ENCODE assay signal across 10 cellular contexts in genomic region chr2:98654702-98655488, GRCh38. TPM values are rescaled to one million over a fixed set of nuclear protein-coding genes. Genes with fewer than 3 reads are reported as not detected.
DNase-seq lines count a peak whose midpoint lies in the region; ATAC-seq, FAIRE-seq and TF ChIP-seq lines count a peak whose summit lies in the region.
"Had no signal": no experiment of that assay in that cellular context is flagged by ENCODE, and none has a peak within 500 bp of the region (broad histone marks: within the 10 kb centered on the region; RNA-seq: fewer than 3 reads in every experiment).

No MANE protein-coding gene starts in this region.

- CTCF ChIA-PET in CD8-positive, alpha-beta T cell (lab: Charles Lee) = interaction anchor here (0.8 to 3.0 kb wide), 2 partner anchors 76 to 182 kb away, joined by 3 to 15 read pairs; partner anchors contain the start of gene MGAT4A
- CTCF ChIA-PET in endothelial cell of umbilical vein (lab: Charles Lee) = no interaction called here

- dilution Hi-C loops in endothelial cell of umbilical vein (cut with MboI; ENCODE audit: extremely low pct_ligation_motif_present, low sequenced_read_pairs) = no loop called here

- H3K4me2 ChIP-seq in BLaER1 = peak overlapping the region; percentile 7
- H3K4me2 ChIP-seq in endothelial cell of umbilical vein (ENCODE audit: insufficient read depth, low read length) = no peak overlapping the region

- H4K20me1 ChIP-seq in BLaER1 = no peaks in the 10 kb centered on the region
- H4K20me1 ChIP-seq in endothelial cell of umbilical vein (replicated peaks; ENCODE audit: control insufficient read depth, extremely low read depth, insufficient read depth, low read length) = no peaks in the 10 kb centered on the region

- no peak overlapping the region for H2AFZ ChIP-seq in endothelial cell of umbilical vein (ENCODE audit: low read depth, low read length)

- H3K4me1 ChIP-seq in BLaER1 = peaks cover 14% of the 10 kb centered on the region
- H3K4me1 ChIP-seq in CD8-positive, alpha-beta T cell (ENCODE audit: insufficient read depth, low read length) = peaks cover 92% of the 10 kb centered on the region
- no peaks in the 10 kb centered on the region for H3K4me1 ChIP-seq in endothelial cell of umbilical vein (ENCODE audit: control insufficient read depth, extremely low read depth, insufficient read depth, low read length)
- H3K4me1 ChIP-seq: thyroid gland had no signal

- H3K36me3 ChIP-seq in BLaER1 (no peaks in the 10 kb centered on the region), endothelial cell of umbilical vein (ENCODE audit: control insufficient read depth in 2 of 2, extremely low read depth in 1 of 2, insufficient read depth in 2 of 2, low read length in 2 of 2) (no peaks in the 10 kb centered on the region)
- peaks cover 6% of the 10 kb centered on the region for H3K36me3 ChIP-seq in CD8-positive, alpha-beta T cell (ENCODE audit: insufficient read depth, low read length)
- H3K36me3 ChIP-seq: thyroid gland had no signal

- peak in 3 of 7 experiments; percentile 43 to 75 (median 58) for DNase-seq in CD8-positive, alpha-beta T cell
- no peak for DNase-seq in T-helper 17 cell
- DNase-seq in endothelial cell of umbilical vein (ENCODE audit: low read depth, low spot score) = peak; percentile 62
- DNase-seq in omental fat pad (ENCODE audit: low spot score) = no peak
- DNase-seq in hippocampal formation (lab: John Stamatoyannopoulos, UW) = no peak
- DNase-seq in DMS79 (lab: John Stamatoyannopoulos, UW) = no peak
- DNase-seq: cerebellar nuclear complex, thyroid gland had no signal

- TF ChIP-seq CTCF in CD8-positive, alpha-beta T cell (IDR thresholded peaks at IDR 0.05) = no peak
- TF ChIP-seq CTCF in endothelial cell of umbilical vein (IDR thresholded peaks at IDR 0.05; ENCODE audit: extremely low read depth in 1 of 2, insufficient read depth in 1 of 2, low read depth in 1 of 2, low read length in 2 of 2) = no peak
- no peak for TF ChIP-seq CTCF in omental fat pad (IDR thresholded peaks at IDR 0.05)

- H3K27ac ChIP-seq in BLaER1 (no peak overlapping the region), endothelial cell of umbilical vein (ENCODE audit: insufficient read depth, low read depth, low read length) (no peak overlapping the region)
- peak overlapping the region; percentile 77 for H3K27ac ChIP-seq in CD8-positive, alpha-beta T cell (ENCODE audit: low read depth, low read length)

- H3K27me3 ChIP-seq in BLaER1 (no peaks in the 10 kb centered on the region), endothelial cell of umbilical vein (ENCODE audit: control insufficient read depth in 2 of 2, insufficient read depth in 2 of 2, low read length in 2 of 2) (no peaks in the 10 kb centered on the region)
- H3K27me3 ChIP-seq in CD8-positive, alpha-beta T cell (ENCODE audit: insufficient read depth, low read length) = no peaks in the 10 kb centered on the region
- H3K27me3 ChIP-seq: thyroid gland had no signal

- peaks cover 84% of the 10 kb centered on the region for H3K4me1 Mint-ChIP-seq in CD8-positive, alpha-beta T cell (ENCODE audit: low read depth)
- H3K4me1 Mint-ChIP-seq in T-helper 17 cell = peaks cover 65% of the 10 kb centered on the region

- intact Hi-C loops in CD8-positive, alpha-beta T cell (cut with DNase I, micrococcal nuclease) = loop anchor here (1.0 to 10.0 kb wide), 5 partner anchors 8 to 502 kb away; no protein-coding TSS in a partner anchor
- intact Hi-C loops in endothelial cell of umbilical vein (cut with micrococcal nuclease) = loop anchor here (5.0 kb wide), 1 partner anchor 47 kb away; no protein-coding TSS in a partner anchor

- peaks cover 73% of the 10 kb centered on the region for H3K36me3 Mint-ChIP-seq in CD8-positive, alpha-beta T cell
- H3K36me3 Mint-ChIP-seq in T-helper 17 cell (ENCODE audit: low read depth) = peaks cover 19% of the 10 kb centered on the region

- H3K9me3 ChIP-seq in BLaER1 = no peaks in the 10 kb centered on the region
- no peaks in the 10 kb centered on the region for H3K9me3 ChIP-seq in CD8-positive, alpha-beta T cell (ENCODE audit: low read length)
- H3K9me3 ChIP-seq in T-helper 17 cell (ENCODE audit: control insufficient read depth, low read length, poor library complexity, severe bottlenecking) = no peaks in the 10 kb centered on the region
- no peaks in the 10 kb centered on the region for H3K9me3 ChIP-seq in endothelial cell of umbilical vein (replicated peaks; ENCODE audit: control insufficient read depth, insufficient read depth, low read length)
- H3K9me3 ChIP-seq: thyroid gland had no signal

- H3K27me3 Mint-ChIP-seq in CD8-positive, alpha-beta T cell (ENCODE audit: low read depth) = no peaks in the 10 kb centered on the region
- no peaks in the 10 kb centered on the region for H3K27me3 Mint-ChIP-seq in T-helper 17 cell

- peak overlapping the region; percentile 69 for H3K4me3 Mint-ChIP-seq in CD8-positive, alpha-beta T cell
- H3K4me3 Mint-ChIP-seq in T-helper 17 cell = peak overlapping the region; percentile 79

- peaks cover 2% of the 10 kb centered on the region for H3K9me1 ChIP-seq in endothelial cell of umbilical vein (replicated peaks; ENCODE audit: control insufficient read depth, extremely low read depth, insufficient read depth, low read length)

- H3K4me3 ChIP-seq in BLaER1 = no peak overlapping the region
- H3K4me3 ChIP-seq in CD8-positive, alpha-beta T cell (ENCODE audit: low read depth, low read length) = no peak overlapping the region
- H3K4me3 ChIP-seq in endothelial cell of umbilical vein (replicated peaks in 1 of 3; ENCODE audit: insufficient read depth in 1 of 3, low read depth in 1 of 3, low read length in 3 of 3) = no peak overlapping the region
- H3K4me3 ChIP-seq: thyroid gland had no signal

- peaks cover 14% of the 10 kb centered on the region for H3K79me2 ChIP-seq in endothelial cell of umbilical vein (ENCODE audit: control insufficient read depth, insufficient read depth, low read length)

- FAIRE-seq in endothelial cell of umbilical vein (lab: Jason Lieb, UNC) = no peak

- no peak overlapping the region for H3K9ac ChIP-seq in BLaER1
- no peak overlapping the region for H3K9ac ChIP-seq in endothelial cell of umbilical vein (replicated peaks; ENCODE audit: extremely low read depth, insufficient read depth, low read length)

- H3K27ac Mint-ChIP-seq in CD8-positive, alpha-beta T cell = peak overlapping the region; percentile 99
- peak overlapping the region; percentile 94 for H3K27ac Mint-ChIP-seq in T-helper 17 cell

- ATAC-seq in CD8-positive, alpha-beta T cell = peak; percentile 51
- peak; percentile 58 for ATAC-seq in T-helper 17 cell
- no peak for ATAC-seq in omental fat pad (ENCODE audit: low FRiP score)
- ATAC-seq in HG02623 (IDR thresholded peaks at IDR 0.05; ENCODE audit: unreplicated experiment) = no peak

- POLR2A ChIA-PET in CD8-positive, alpha-beta T cell (lab: Charles Lee) = interaction anchor here (0.6 to 2.9 kb wide), 3 partner anchors 53 to 115 kb away, joined by 3 to 26 read pairs (median 3); no protein-coding TSS in a partner anchor
- POLR2A ChIA-PET in endothelial cell of umbilical vein (lab: Charles Lee) = no interaction called here

- TF ChIP-seq POLR2A in endothelial cell of umbilical vein (IDR thresholded peaks at IDR 0.05; ENCODE audit: low read depth, low read length) = no peak

- H3K9me3 Mint-ChIP-seq in CD8-positive, alpha-beta T cell = peaks cover 5% of the 10 kb centered on the region

- BruUV-seq in endothelial cell of umbilical vein (replicated peaks; lab: Mats Ljungman, UMichigan) = no TSS peak

TF ChIP-seq in endothelial cell of umbilical vein, 7 proteins besides CTCF, POLR2A, EP300 and RAD21:
- TF ChIP-seq JUN (IDR thresholded peaks at IDR 0.05; ENCODE audit: borderline replicate concordance, insufficient read depth, insufficient read length, low read depth) (no peak), POLR2AphosphoS5 (IDR thresholded peaks at IDR 0.05; ENCODE audit: insufficient read depth, low read depth, low read length) (no peak), EZH2 (IDR thresholded peaks at IDR 0.05; ENCODE audit: borderline replicate concordance, low read depth, low read length, severe bottlenecking) (no peak), MYC (IDR thresholded peaks at IDR 0.05; ENCODE audit: low read depth, low read length) (no peak), FOS (IDR thresholded peaks at IDR 0.05; ENCODE audit: borderline replicate concordance, insufficient read depth, low read length) (no peak), GATA2 (IDR thresholded peaks at IDR 0.05; ENCODE audit: insufficient read depth, insufficient read length, low read depth, low read length) (no peak), MAX (IDR thresholded peaks at IDR 0.05; ENCODE audit: insufficient read depth, insufficient read length) (no peak)
TF ChIP-seq in endothelial cell of umbilical vein: peak in this region for 0.

RNA-seq across cellular contexts. Expression of gene UNC50, which starts 46.5 kb away (rescaled TPM):
- total RNA-seq in CD8-positive, alpha-beta T cell = 10 to 100 TPM; 12.5 to 14.4 TPM
- total RNA-seq in T-helper 17 cell (10 to 100 TPM; 12.0 to 14.8 TPM), endothelial cell of umbilical vein (33.5 and 35.3 TPM in 2 replicates), omental fat pad (10 to 100 TPM; 32.9 to 56.4 (median 49.7) TPM)
- 42.9 and 56.6 TPM in 2 replicates for polyA plus RNA-seq in endothelial cell of umbilical vein
- polyA plus RNA-seq in endothelial cell of umbilical vein (2011; cell fraction: cytosol; rRNA removed) = 35.6 and 36.6 TPM in 2 replicates
- 38.0 and 49.6 TPM in 2 replicates for polyA plus RNA-seq in endothelial cell of umbilical vein (2011; cell fraction: nucleus; rRNA removed)
- 43.2 and 49.8 TPM in 2 replicates for polyA plus RNA-seq in endothelial cell of umbilical vein (2012)
- polyA minus RNA-seq in endothelial cell of umbilical vein = 13.2 and 19.6 TPM in 2 replicates
- 17.3 TPM for polyA minus RNA-seq in endothelial cell of umbilical vein (2011; cell fraction: cytosol; rRNA and poly(A)+ RNA removed)
- 10.3 and 15.2 TPM in 2 replicates for polyA minus RNA-seq in endothelial cell of umbilical vein (2011; cell fraction: nucleus; rRNA and poly(A)+ RNA removed)

RNA-seq across cellular contexts. Expression of gene COA5, which starts 46.6 kb away (rescaled TPM):
- 10 to 100 TPM; 19.7 to 24.1 TPM for total RNA-seq in CD8-positive, alpha-beta T cell
- total RNA-seq in T-helper 17 cell (10 to 100 TPM; 20.0 to 20.7 TPM), endothelial cell of umbilical vein (17.7 and 18.2 TPM in 2 replicates), omental fat pad (10 to 100 TPM; 17.6 to 40.0 (median 21.6) TPM)
- polyA plus RNA-seq in endothelial cell of umbilical vein = 10.3 and 16.5 TPM in 2 replicates
- polyA plus RNA-seq in endothelial cell of umbilical vein (2011; cell fraction: cytosol; rRNA removed) = 17.7 and 23.2 TPM in 2 replicates
- 19.0 and 27.8 TPM in 2 replicates for polyA plus RNA-seq in endothelial cell of umbilical vein (2011; cell fraction: nucleus; rRNA removed)
- 28.3 and 35.7 TPM in 2 replicates for polyA plus RNA-seq in endothelial cell of umbilical vein (2012)
- 5.2 and 6.5 TPM in 2 replicates for polyA minus RNA-seq in endothelial cell of umbilical vein
- 5.7 TPM for polyA minus RNA-seq in endothelial cell of umbilical vein (2011; cell fraction: cytosol; rRNA and poly(A)+ RNA removed)
- polyA minus RNA-seq in endothelial cell of umbilical vein (2011; cell fraction: nucleus; rRNA and poly(A)+ RNA removed) = 8.5 and 10.3 TPM in 2 replicates

Comparison
In these comparisons a context has a peak if more than half of its experiments do, and no peak if none do; other contexts are left out.
1. ATAC-seq: peak in CD8-positive, alpha-beta T cell (single experiment) and T-helper 17 cell (single experiment); none in omental fat pad (single experiment) and HG02623 (single experiment).